Comparison of ENCODE assay signal across 24 cellular contexts in genomic region chr7:51249187-51249945, GRCh38.
DNase-seq lines count a peak whose midpoint lies in the region; ATAC-seq, FAIRE-seq and TF ChIP-seq lines count a peak whose summit lies in the region.
"Had no signal": no experiment of that assay in that cellular context is flagged by ENCODE, and none has a peak within 500 bp of the region (broad histone marks: within the 10 kb centered on the region; RNA-seq: fewer than 3 reads in every experiment).

No MANE protein-coding gene starts in this region.

- H3K4me3 Mint-ChIP-seq in activated CD4-positive, alpha-beta T cell treated with anti-CD3 and anti-CD28 coated beads, Interleukin-2, amount 10 ng/mL, durations not matched to agents 7 days and 5 days = no peak overlapping the region
- H3K4me3 Mint-ChIP-seq: activated naive CD8-positive, alpha-beta T cell treated with anti-CD3 and anti-CD28 coated beads, Interleukin-2, amount 10 ng/mL, durations not matched to agents 7 days and 5 days; stimulated activated memory B cell treated with anti-CD40 and anti-IgM and Interleukin-4, amounts not matched to agents 10 μg/mL and 1 μg/mL and 100 μg/mL, for 72 hours had no signal

- TF ChIP-seq CTCF in PC-3 (conservative IDR thresholded peaks at IDR 0.05; ENCODE audit: low read depth, low read length) = no peak
- no peak for TF ChIP-seq CTCF in endothelial cell of umbilical vein (IDR thresholded peaks at IDR 0.05; ENCODE audit: extremely low read depth in 1 of 2, insufficient read depth in 1 of 2, low read depth in 1 of 2, low read length in 2 of 2)
- TF ChIP-seq CTCF in omental fat pad (IDR thresholded peaks at IDR 0.05) = no peak
- TF ChIP-seq CTCF in gastroesophageal sphincter (IDR thresholded peaks at IDR 0.05) = no peak

- peaks cover 4% of the 10 kb centered on the region for H3K27me3 Mint-ChIP-seq in activated CD4-positive, alpha-beta T cell treated with anti-CD3 and anti-CD28 coated beads, Interleukin-2, amount 10 ng/mL, durations not matched to agents 7 days and 5 days
- H3K27me3 Mint-ChIP-seq: stimulated activated memory B cell treated with anti-CD40 and anti-IgM and Interleukin-4, amounts not matched to agents 10 μg/mL and 1 μg/mL and 100 μg/mL, for 72 hours had no signal

- intact Hi-C loops in PC-3 (cut with micrococcal nuclease) = no loop called here
- intact Hi-C loops in endothelial cell of umbilical vein (cut with micrococcal nuclease) = no loop called here

- H3K9me1 ChIP-seq in endothelial cell of umbilical vein (replicated peaks; ENCODE audit: control insufficient read depth, extremely low read depth, insufficient read depth, low read length) = no peaks in the 10 kb centered on the region

- no peak for FAIRE-seq in endothelial cell of umbilical vein (lab: Jason Lieb, UNC)
- FAIRE-seq: colon, endometrium had no signal

- H3K36me3 Mint-ChIP-seq in activated CD4-positive, alpha-beta T cell treated with anti-CD3 and anti-CD28 coated beads, Interleukin-2, amount 10 ng/mL, durations not matched to agents 7 days and 5 days (ENCODE audit: low read depth) = no peaks in the 10 kb centered on the region
- H3K36me3 Mint-ChIP-seq: activated naive CD8-positive, alpha-beta T cell treated with anti-CD3 and anti-CD28 coated beads, Interleukin-2, amount 10 ng/mL, durations not matched to agents 7 days and 5 days; stimulated activated memory B cell treated with anti-CD40 and anti-IgM and Interleukin-4, amounts not matched to agents 10 μg/mL and 1 μg/mL and 100 μg/mL, for 72 hours had no signal

- H3K9me3 Mint-ChIP-seq in activated CD4-positive, alpha-beta T cell treated with anti-CD3 and anti-CD28 coated beads, Interleukin-2, amount 10 ng/mL, durations not matched to agents 7 days and 5 days = no peaks in the 10 kb centered on the region
- H3K9me3 Mint-ChIP-seq: activated naive CD8-positive, alpha-beta T cell treated with anti-CD3 and anti-CD28 coated beads, Interleukin-2, amount 10 ng/mL, durations not matched to agents 7 days and 5 days; activated T-helper 2 cell treated with anti-CD3 and anti-CD28 coated beads, Interferon-gamma antibody, Interleukin-2, Interleukin-4, amounts not matched to agents 10 μg/mL and 5 μg/mL and 100 μg/mL, durations not matched to agents 14 hours and 24 hours and 36 hours; stimulated activated memory B cell treated with anti-CD40 and anti-IgM and Interleukin-4, amounts not matched to agents 10 μg/mL and 1 μg/mL and 100 μg/mL, for 72 hours had no signal

- peaks cover 17% of the 10 kb centered on the region for H3K4me1 ChIP-seq in PC-3 (ENCODE audit: insufficient read depth, low read length)
- H3K4me1 ChIP-seq in endothelial cell of umbilical vein (ENCODE audit: control insufficient read depth, extremely low read depth, insufficient read depth, low read length) = no peaks in the 10 kb centered on the region
- peaks cover 0 to 34% (median 0%) of the 10 kb centered on the region in 3 donors for H3K4me1 ChIP-seq in gastroesophageal sphincter
- H3K4me1 ChIP-seq: lower lobe of right lung had no signal

- no peaks in the 10 kb centered on the region for H4K20me1 ChIP-seq in PC-3 (ENCODE audit: low read length)
- no peaks in the 10 kb centered on the region for H4K20me1 ChIP-seq in endothelial cell of umbilical vein (replicated peaks; ENCODE audit: control insufficient read depth, extremely low read depth, insufficient read depth, low read length)

- TF ChIP-seq EP300 in gastroesophageal sphincter (IDR thresholded peaks at IDR 0.05) = no peak

- H3K4me1 Mint-ChIP-seq in activated CD4-positive, alpha-beta T cell treated with anti-CD3 and anti-CD28 coated beads, Interleukin-2, amount 10 ng/mL, durations not matched to agents 7 days and 5 days = no peaks in the 10 kb centered on the region
- H3K4me1 Mint-ChIP-seq: activated naive CD8-positive, alpha-beta T cell treated with anti-CD3 and anti-CD28 coated beads, Interleukin-2, amount 10 ng/mL, durations not matched to agents 7 days and 5 days; stimulated activated memory B cell treated with anti-CD40 and anti-IgM and Interleukin-4, amounts not matched to agents 10 μg/mL and 1 μg/mL and 100 μg/mL, for 72 hours had no signal

- ATAC-seq in PC-3 = peak; percentile 40; the same call in 1 of the 2 replicates
- peak; percentile 88 for ATAC-seq in omental fat pad (ENCODE audit: low FRiP score)
- no peak for ATAC-seq in gastroesophageal sphincter
- ATAC-seq in HG03442 (IDR thresholded peaks at IDR 0.05; ENCODE audit: unreplicated experiment) = no peak
- ATAC-seq: lower lobe of right lung; Panc1; stimulated activated memory B cell treated with anti-CD40 and anti-IgM and Interleukin-4, amounts not matched to agents 10 μg/mL and 1 μg/mL and 100 μg/mL, for 72 hours had no signal

- POLR2A ChIA-PET in PC-3 (lab: Charles Lee; ENCODE audit: unreplicated experiment) (no interaction called here), endothelial cell of umbilical vein (lab: Charles Lee) (no interaction called here)
- POLR2A ChIA-PET in activated CD4-positive, alpha-beta T cell treated with anti-CD3 and anti-CD28 coated beads, Interleukin-2, amount 10 ng/mL, durations not matched to agents 7 days and 5 days (lab: Charles Lee) = no interaction called here

- H3K9ac ChIP-seq in PC-3 (ENCODE audit: low read length) = no peak overlapping the region
- no peak overlapping the region for H3K9ac ChIP-seq in endothelial cell of umbilical vein (replicated peaks; ENCODE audit: extremely low read depth, insufficient read depth, low read length)

- WGBS in gastroesophageal sphincter (ENCODE audit: low coverage in 1 of 2), 2 donors = 81 to 89% methylated on average over 3 to 4 of the region's 5 CpGs

- H3K4me2 ChIP-seq in PC-3 (ENCODE audit: low read length) = 0 out of 2 replicates have a peak overlapping the region, but pooled peaks have one; percentile 27
- no peak overlapping the region for H3K4me2 ChIP-seq in endothelial cell of umbilical vein (ENCODE audit: insufficient read depth, low read length)

- in situ Hi-C loops in ACHN (cut with HindIII; ENCODE audit: low pct_ligation_motif_present, low pct_unique_long_range_greater_than_20kb, low sequenced_read_pairs) = no loop called here

- H3F3A ChIP-seq in PC-3 (ENCODE audit: low read length, unreplicated experiment) = no peaks in the 10 kb centered on the region

- no peak overlapping the region for H3K27ac Mint-ChIP-seq in activated CD4-positive, alpha-beta T cell treated with anti-CD3 and anti-CD28 coated beads, Interleukin-2, amount 10 ng/mL, durations not matched to agents 7 days and 5 days
- H3K27ac Mint-ChIP-seq: activated naive CD8-positive, alpha-beta T cell treated with anti-CD3 and anti-CD28 coated beads, Interleukin-2, amount 10 ng/mL, durations not matched to agents 7 days and 5 days; activated T-helper 2 cell treated with anti-CD3 and anti-CD28 coated beads, Interferon-gamma antibody, Interleukin-2, Interleukin-4, amounts not matched to agents 10 μg/mL and 5 μg/mL and 100 μg/mL, durations not matched to agents 14 hours and 24 hours and 36 hours; stimulated activated memory B cell treated with anti-CD40 and anti-IgM and Interleukin-4, amounts not matched to agents 10 μg/mL and 1 μg/mL and 100 μg/mL, for 72 hours had no signal

- no peak for TF ChIP-seq POLR2A in endothelial cell of umbilical vein (IDR thresholded peaks at IDR 0.05; ENCODE audit: low read depth, low read length)
- no peak for TF ChIP-seq POLR2A in gastroesophageal sphincter (IDR thresholded peaks at IDR 0.05)

- H2AFZ ChIP-seq in PC-3 (ENCODE audit: low read length) = no peak overlapping the region
- no peak overlapping the region for H2AFZ ChIP-seq in endothelial cell of umbilical vein (ENCODE audit: low read depth, low read length)

- H3K9me3 ChIP-seq in PC-3 (ENCODE audit: low read length) (no peaks in the 10 kb centered on the region), endothelial cell of umbilical vein (replicated peaks; ENCODE audit: control insufficient read depth, insufficient read depth, low read length) (no peaks in the 10 kb centered on the region), gastroesophageal sphincter (no peaks in the 10 kb centered on the region)
- H3K9me3 ChIP-seq: lower lobe of right lung, thyroid gland had no signal

- BruUV-seq in PC-3 (replicated peaks; lab: Mats Ljungman, UMichigan) = no TSS peak
- no TSS peak for BruUV-seq in endothelial cell of umbilical vein (replicated peaks; lab: Mats Ljungman, UMichigan)

- H3K27me3 ChIP-seq in PC-3 (ENCODE audit: low read length) (no peaks in the 10 kb centered on the region), endothelial cell of umbilical vein (ENCODE audit: control insufficient read depth in 2 of 2, insufficient read depth in 2 of 2, low read length in 2 of 2) (no peaks in the 10 kb centered on the region), gastroesophageal sphincter (no peaks in the 10 kb centered on the region)
- H3K27me3 ChIP-seq: thyroid gland had no signal

- CTCF ChIA-PET in PC-3 (lab: Charles Lee) = interaction anchor here (0.9 to 1.0 kb wide), 2 partner anchors 24 to 86 kb away, joined by 3 to 7 read pairs; no protein-coding TSS in a partner anchor
- CTCF ChIA-PET in endothelial cell of umbilical vein (lab: Charles Lee) = no interaction called here
- CTCF ChIA-PET in activated CD4-positive, alpha-beta T cell treated with anti-CD3 and anti-CD28 coated beads, Interleukin-2, amount 10 ng/mL, durations not matched to agents 7 days and 5 days (lab: Charles Lee) = interaction anchor here (0.6 kb wide), 1 partner anchor 370 kb away, joined by 3 read pairs; no protein-coding TSS in a partner anchor

- 0 out of 2 replicates have a peak, but pooled peaks cover 2% of the 10 kb centered on the region for H3K79me2 ChIP-seq in PC-3 (ENCODE audit: low read length)
- no peaks in the 10 kb centered on the region for H3K79me2 ChIP-seq in endothelial cell of umbilical vein (ENCODE audit: control insufficient read depth, insufficient read depth, low read length)

- H3K4me3 ChIP-seq in PC-3 (ENCODE audit: low read length) = no peak overlapping the region
- H3K4me3 ChIP-seq in endothelial cell of umbilical vein (replicated peaks in 1 of 3; ENCODE audit: insufficient read depth in 1 of 3, low read depth in 1 of 3, low read length in 3 of 3) = no peak overlapping the region
- H3K4me3 ChIP-seq in gastroesophageal sphincter = no peak overlapping the region
- H3K4me3 ChIP-seq: lower lobe of right lung, skin epidermis, thyroid gland had no signal

- H3K9me2 ChIP-seq in PC-3 (replicated peaks; ENCODE audit: low read length) = no peaks in the 10 kb centered on the region

- H3K36me3 ChIP-seq in PC-3 (ENCODE audit: low read depth, low read length) = no peaks in the 10 kb centered on the region
- no peaks in the 10 kb centered on the region for H3K36me3 ChIP-seq in endothelial cell of umbilical vein (ENCODE audit: control insufficient read depth in 2 of 2, extremely low read depth in 1 of 2, insufficient read depth in 2 of 2, low read length in 2 of 2)
- no peaks in the 10 kb centered on the region for H3K36me3 ChIP-seq in gastroesophageal sphincter
- H3K36me3 ChIP-seq: lower lobe of right lung, thyroid gland had no signal

- H3K27ac ChIP-seq in PC-3 (ENCODE audit: low read length) (no peak overlapping the region), endothelial cell of umbilical vein (ENCODE audit: insufficient read depth, low read depth, low read length) (no peak overlapping the region), gastroesophageal sphincter (no peak overlapping the region)
- H3K27ac ChIP-seq: lower lobe of right lung, skin epidermis, thyroid gland, VCaP had no signal

- peak; percentile 53 for DNase-seq in ACHN
- DNase-seq in PC-3 = peak; percentile 79
- DNase-seq in endothelial cell of umbilical vein (ENCODE audit: low read depth, low spot score) = no peak
- no peak for DNase-seq in omental fat pad (ENCODE audit: low spot score)
- no peak for DNase-seq in pons (ENCODE audit: low spot score)
- DNase-seq in activated CD4-positive, alpha-beta T cell treated with anti-CD3 and anti-CD28 coated beads, Interleukin-2, amount 10 ng/mL, durations not matched to agents 7 days and 5 days = no peak
- DNase-seq: activated CD4-positive, alpha-beta T cell treated with anti-CD3 and anti-CD28 coated beads, Interleukin-2, amount 50 U/mL, for 1 hour; activated naive CD8-positive, alpha-beta T cell treated with anti-CD3 and anti-CD28 coated beads, Interleukin-2, amount 10 ng/mL, durations not matched to agents 7 days and 5 days; DMS79 treated with DMSO at 0.1 percent for 48 hours; IMR-90; lower lobe of right lung; NCI-H510A treated with DMSO at 0.1 percent for 48 hours; NK-92 treated with Interleukin-12 subunit alpha and Interleukin-12 subunit beta, amount 100 ng/mL, for 24 hours; stimulated activated CD4-positive, alpha-beta T cell treated with anti-CD3 and anti-CD28 coated beads, Interleukin-1b, Interleukin-23, amount 100 ng/mL, for 48 hours; thyroid gland had no signal

- dilution Hi-C loops in endothelial cell of umbilical vein (cut with MboI; ENCODE audit: extremely low pct_ligation_motif_present, low sequenced_read_pairs) = no loop called here

Comparison
In these comparisons a context has a peak if more than half of its experiments do, and no peak if none do; other contexts are left out.
1. DNase-seq: peak in ACHN (single experiment) and PC-3 (single experiment); none in endothelial cell of umbilical vein (single experiment), omental fat pad (single experiment), pons (single experiment) and activated CD4-positive, alpha-beta T cell treated with anti-CD3 and anti-CD28 coated beads, Interleukin-2, amount 10 ng/mL, durations not matched to agents 7 days and 5 days (single experiment).
2. ATAC-seq: peak in PC-3 (single experiment) and omental fat pad (single experiment); none in gastroesophageal sphincter (single experiment) and HG03442 (single experiment).